9 cellular contexts compared by ENCODE assay signal in genomic region chr6:107488875-107489635, GRCh38. TPM values are rescaled to one million over a fixed set of nuclear protein-coding genes. Genes with fewer than 3 reads are reported as not detected.
A peak's percentile ranks its signal among the peaks of the same experiment; 100 is the strongest.
DNase-seq lines count a peak whose midpoint lies in the region; ATAC-seq, FAIRE-seq and TF ChIP-seq lines count a peak whose summit lies in the region.
"Had no signal": no experiment of that assay in that cellular context is flagged by ENCODE, and none has a peak within 500 bp of the region (broad histone marks: within the 10 kb centered on the region; RNA-seq: fewer than 3 reads in every experiment).

No MANE protein-coding gene starts in this region.

- ATAC-seq in HG02763 (IDR thresholded peaks at IDR 0.05; ENCODE audit: unreplicated experiment) = no peak

- H3K36me3 Mint-ChIP-seq in nephron (ENCODE audit: low read depth) = no peaks in the 10 kb centered on the region

- H3K27me3 Mint-ChIP-seq in nephron (ENCODE audit: low read depth) = peaks cover 28% of the 10 kb centered on the region

- peak overlapping the region; percentile 95 to 97 (median 97) for H3K4me3 Mint-ChIP-seq in nephron

- no peak for FAIRE-seq in urothelium cell line (lab: Jason Lieb, UNC)
- FAIRE-seq: A204.1 had no signal

- peak overlapping the region; percentile 68 to 86 (median 75) for H3K27ac Mint-ChIP-seq in nephron

- H3K4me3 ChIP-seq in fibroblast of the aortic adventitia (ENCODE audit: low read depth, low read length) = peak overlapping the region; percentile 83

- TF ChIP-seq CTCF in fibroblast of the aortic adventitia (IDR thresholded peaks at IDR 0.05; ENCODE audit: insufficient read depth, low read length) (no peak), nephron (IDR thresholded peaks at IDR 0.05; ENCODE audit: unreplicated experiment in 3 of 3) (no peak)

- peak; percentile 32 for DNase-seq in DMS153 treated with DMSO at 0.1 percent for 48 hours (lab: John Stamatoyannopoulos, UW; ENCODE audit: unreplicated experiment)
- no peak for DNase-seq in DMS153 (lab: John Stamatoyannopoulos, UW)
- DNase-seq in NAMALWA (ENCODE audit: low spot score) = peak; percentile 57
- DNase-seq in activated T-cell treated with anti-CD3 and anti-CD28 coated beads, Interleukin-2, amount 50 U/mL, for 1 hour = peak; percentile 41
- peak; percentile 33 for DNase-seq in fibroblast of the aortic adventitia (ENCODE audit: low read depth)
- DNase-seq in urothelium cell line (ENCODE audit: low spot score) = peak; percentile 41

- peaks cover 20% of the 10 kb centered on the region for H3K4me1 Mint-ChIP-seq in nephron

- no peaks in the 10 kb centered on the region for H3K9me3 Mint-ChIP-seq in nephron

RNA-seq across cellular contexts. Expression of gene SOBP, which starts 0.9 kb away (rescaled TPM):
- total RNA-seq in fibroblast of the aortic adventitia (ENCODE audit: low replicate concordance) = 7.4 and 7.9 TPM in 2 replicates

RNA-seq across cellular contexts. Expression of gene PDSS2, which starts 29.7 kb away (rescaled TPM):
- 10.1 and 14.4 TPM in 2 replicates for total RNA-seq in fibroblast of the aortic adventitia (ENCODE audit: low replicate concordance)
